Comparison of ENCODE assay signal across 25 cellular contexts in the genomic region with DNA sequence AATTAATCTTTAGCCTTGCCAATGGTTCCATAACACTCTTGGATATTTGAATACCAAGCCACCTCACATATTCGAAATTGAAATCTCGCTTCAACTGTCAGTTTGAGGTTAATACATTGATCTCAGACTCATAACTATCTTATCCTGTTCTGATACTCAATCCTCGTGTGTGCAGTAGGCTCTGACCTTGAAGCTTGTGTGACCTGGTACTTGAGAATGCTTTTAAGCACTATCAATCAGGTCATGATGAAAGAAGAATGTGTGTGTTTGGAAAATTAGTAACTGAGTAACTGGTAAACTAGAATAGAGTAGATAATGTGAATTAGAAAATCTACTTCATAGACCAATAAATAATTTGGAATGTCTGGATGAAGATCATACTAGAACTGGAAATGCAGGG.
"Had no signal": no experiment of that assay in that cellular context is flagged by ENCODE, and none has a peak within 500 bp of the region (broad histone marks: within the 10 kb centered on the region; RNA-seq: fewer than 3 reads in every experiment).

No MANE protein-coding gene starts in this region.

- H3K4me1 ChIP-seq: neural progenitor cell, parathyroid adenoma, psoas muscle, right lobe of liver, sigmoid colon, stomach, thyroid gland, tibial nerve, upper lobe of left lung, vagina had no signal

- DNase-seq: natural killer cell; occipital lobe; ovary; psoas muscle; right cardiac atrium; right lobe of liver; sigmoid colon; small intestine; stimulated activated CD4-positive, alpha-beta T cell treated with anti-CD3 and anti-CD28 coated beads, Interleukin-15, amount 100 ng/mL, for 24 hours; stimulated activated CD4-positive, alpha-beta T cell treated with anti-CD3 and anti-CD28 coated beads, Interleukin-2, amount 100 ng/mL, for 24 hours; stimulated activated CD4-positive, alpha-beta T cell treated with anti-CD3 and anti-CD28 coated beads, Interleukin-2, amount 100 ng/mL, for 48 hours; stimulated activated CD4-positive, alpha-beta T cell treated with anti-CD3 and anti-CD28 coated beads, Interleukin-4, amount 100 ng/mL, for 24 hours; stimulated activated naive B cell treated with anti-CD40 and anti-IgM and Interleukin-4, amounts not matched to agents 10 μg/mL and 1 μg/mL and 100 μg/mL, for 72 hours; stimulated activated naive CD4-positive, alpha-beta T cell treated with Interleukin-2 at 50 U/mL for 16 hours; stomach; thyroid gland; trophoblast cell had no signal

- H3K27ac ChIP-seq: neural progenitor cell, ovary, parathyroid adenoma, psoas muscle, right lobe of liver, sigmoid colon, stomach, thoracic aorta, thyroid gland, tibial nerve, upper lobe of left lung, vagina had no signal

- H3K36me3 ChIP-seq: neural progenitor cell, ovary, right lobe of liver, sigmoid colon, stomach, thoracic aorta, thyroid gland, tibial nerve, upper lobe of left lung, vagina had no signal

- H3K4me3 ChIP-seq: neural progenitor cell, ovary, psoas muscle, right lobe of liver, sigmoid colon, stomach, thoracic aorta, thyroid gland, tibial nerve, upper lobe of left lung, vagina had no signal

- ATAC-seq: natural killer cell; psoas muscle; right cardiac atrium; right lobe of liver; stimulated activated effector memory CD8-positive, alpha-beta T cell treated with anti-CD3 and anti-CD28 coated beads, Interleukin-12 subunit alpha, Interleukin-12 subunit beta, amount 100 ng/mL, for 72 hours; stimulated activated naive B cell treated with anti-CD40 and anti-IgM and Interleukin-4, amounts not matched to agents 10 μg/mL and 1 μg/mL and 100 μg/mL, for 72 hours had no signal

- H3K9me3 ChIP-seq: ovary, psoas muscle, right lobe of liver, sigmoid colon, stomach, thoracic aorta, thyroid gland, tibial nerve, upper lobe of left lung, vagina had no signal

- FAIRE-seq: small intestine, urothelium cell line had no signal

- H3K27me3 ChIP-seq: neural progenitor cell, ovary, right lobe of liver, sigmoid colon, stomach, thyroid gland, tibial nerve, upper lobe of left lung, vagina had no signal
